8 cellular contexts compared by ENCODE assay signal in the genomic region with DNA sequence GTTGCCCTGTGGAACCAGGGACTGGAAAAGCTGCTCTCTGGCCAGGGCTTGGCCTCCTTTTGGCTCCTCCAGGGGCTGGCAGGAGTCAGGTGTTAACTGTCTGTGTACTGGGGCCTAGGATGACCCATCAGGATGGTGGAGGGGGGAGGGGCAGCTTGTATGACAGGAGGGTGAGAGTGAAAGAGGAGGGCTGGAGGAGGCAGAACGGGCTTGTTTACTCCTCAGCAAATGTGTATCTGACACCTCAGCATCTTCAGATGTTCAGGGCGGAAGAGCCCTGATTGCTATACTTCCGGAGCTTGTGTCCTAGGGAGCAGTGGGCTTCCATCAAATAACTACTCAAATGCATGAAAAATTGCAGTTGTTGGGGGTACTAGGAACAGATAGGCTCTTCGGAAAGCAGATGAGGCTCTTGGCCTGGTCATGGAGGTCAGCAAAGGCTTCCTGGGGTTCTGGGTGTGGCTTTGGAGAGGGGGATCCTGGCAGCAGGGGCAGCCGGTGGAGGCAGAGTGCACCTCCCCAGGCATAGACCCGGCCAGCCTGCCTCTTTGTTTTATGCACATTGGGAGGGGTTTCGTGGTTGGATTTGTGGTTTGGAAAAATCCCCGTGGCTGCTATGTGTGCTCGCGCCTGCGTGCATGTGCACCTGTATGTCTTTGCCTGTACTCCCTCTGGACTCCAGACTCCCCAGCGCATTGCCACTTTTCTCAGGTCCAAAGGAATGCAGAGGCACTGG. TPM values are rescaled to one million over a fixed set of nuclear protein-coding genes. Genes with fewer than 3 reads are reported as not detected.
DNase-seq lines count a peak whose midpoint lies in the region; ATAC-seq and TF ChIP-seq lines count a peak whose summit lies in the region.

No MANE protein-coding gene starts in this region.

- peak; percentile 64 for ATAC-seq in GM18502 (IDR thresholded peaks at IDR 0.05; ENCODE audit: poor library complexity, unreplicated experiment)
- peak; percentile 41 for ATAC-seq in HG03039 (IDR thresholded peaks at IDR 0.05; ENCODE audit: unreplicated experiment)

- peak overlapping the region; percentile 96 for H3K27ac Mint-ChIP-seq in activated CD4-positive, alpha-beta T cell treated with anti-CD3 and anti-CD28 coated beads, Interleukin-2, amount 10 ng/mL, durations not matched to agents 24 days and 14 days
- no peak overlapping the region for H3K27ac Mint-ChIP-seq in chondrocyte (ENCODE audit: unreplicated experiment)

- peaks cover 71% of the 10 kb centered on the region for H3K36me3 Mint-ChIP-seq in activated CD4-positive, alpha-beta T cell treated with anti-CD3 and anti-CD28 coated beads, Interleukin-2, amount 10 ng/mL, durations not matched to agents 24 days and 14 days (ENCODE audit: low read depth)
- no peaks in the 10 kb centered on the region for H3K36me3 Mint-ChIP-seq in chondrocyte (ENCODE audit: low read depth)

- H3K4me3 Mint-ChIP-seq in activated CD4-positive, alpha-beta T cell treated with anti-CD3 and anti-CD28 coated beads, Interleukin-2, amount 10 ng/mL, durations not matched to agents 24 days and 14 days = peak overlapping the region; percentile 75
- no peak overlapping the region for H3K4me3 Mint-ChIP-seq in chondrocyte (ENCODE audit: unreplicated experiment)

- peak; percentile 96 for DNase-seq in activated CD4-positive, alpha-beta T cell treated with anti-CD3 and anti-CD28 coated beads, Interleukin-2, amount 10 ng/mL, durations not matched to agents 24 days and 14 days
- DNase-seq in germinal center (ENCODE audit: low spot score) (peak; percentile 18), smooth muscle cell (lab: John Stamatoyannopoulos, UW; ENCODE audit: unreplicated experiment) (no peak), NOMO-1 treated with dmso at 0.1 percent for 144 hours (lab: John Stamatoyannopoulos, UW; ENCODE audit: unreplicated experiment) (no peak), chondrocyte (ENCODE audit: low spot score) (no peak)
- peak in 2 of 3 experiments; percentile 48 to 51 for DNase-seq in stimulated activated CD4-positive, alpha-beta T cell treated with anti-CD3 and anti-CD28 coated beads, TNF-alpha, amount 100 ng/mL, for 4 hours (ENCODE audit: low read depth in 3 of 3)

- H3K9me3 Mint-ChIP-seq in activated CD4-positive, alpha-beta T cell treated with anti-CD3 and anti-CD28 coated beads, Interleukin-2, amount 10 ng/mL, durations not matched to agents 24 days and 14 days = no peaks in the 10 kb centered on the region
- H3K9me3 Mint-ChIP-seq in chondrocyte (ENCODE audit: low read depth) = no peaks in the 10 kb centered on the region

- no peak overlapping the region for H3K9ac ChIP-seq in smooth muscle cell (ENCODE audit: low read depth)

- TF ChIP-seq CTCF in smooth muscle cell (IDR thresholded peaks at IDR 0.05; ENCODE audit: borderline replicate concordance, insufficient read depth, poor library complexity, severe bottlenecking) (no peak), chondrocyte (IDR thresholded peaks at IDR 0.05) (no peak)

- no peaks in the 10 kb centered on the region for H3K36me3 ChIP-seq in smooth muscle cell (ENCODE audit: low read depth)

- no peak overlapping the region for H3K4me2 ChIP-seq in smooth muscle cell

- peaks cover 79% of the 10 kb centered on the region for H3K4me1 Mint-ChIP-seq in activated CD4-positive, alpha-beta T cell treated with anti-CD3 and anti-CD28 coated beads, Interleukin-2, amount 10 ng/mL, durations not matched to agents 24 days and 14 days
- peaks cover 22% of the 10 kb centered on the region for H3K4me1 Mint-ChIP-seq in chondrocyte (ENCODE audit: low read depth)

- intact Hi-C loops in activated CD4-positive, alpha-beta T cell treated with anti-CD3 and anti-CD28 coated beads, Interleukin-2, amount 10 ng/mL, durations not matched to agents 24 days and 14 days (cut with micrococcal nuclease) = loop anchor here (1.0 kb wide), 2 partner anchors 22 to 31 kb away; partner anchors contain the start of gene CD82

- WGBS in smooth muscle cell (ENCODE audit: low lambda C conversion rate) = 83% methylated on average over 12 of the region's 12 CpGs

- no peaks in the 10 kb centered on the region for H3K9me3 ChIP-seq in smooth muscle cell (replicated peaks; ENCODE audit: low read depth)

- H3K27ac ChIP-seq in smooth muscle cell (ENCODE audit: low read depth) = no peak overlapping the region

- H2AFZ ChIP-seq in smooth muscle cell (ENCODE audit: low read depth) = no peak overlapping the region

- H3F3A ChIP-seq in smooth muscle cell (ENCODE audit: low read depth) = no peaks in the 10 kb centered on the region

- no peak overlapping the region for H3K4me3 ChIP-seq in smooth muscle cell

- H3K4me1 ChIP-seq in smooth muscle cell (ENCODE audit: low read depth) = no peaks in the 10 kb centered on the region

- H3K27me3 ChIP-seq in smooth muscle cell (ENCODE audit: low read depth) = no peaks in the 10 kb centered on the region

- no peaks in the 10 kb centered on the region for H3K79me2 ChIP-seq in smooth muscle cell (ENCODE audit: low read depth)

- H4K20me1 ChIP-seq in smooth muscle cell (ENCODE audit: low read depth) = peaks cover 31% of the 10 kb centered on the region

- H3K27me3 Mint-ChIP-seq in activated CD4-positive, alpha-beta T cell treated with anti-CD3 and anti-CD28 coated beads, Interleukin-2, amount 10 ng/mL, durations not matched to agents 24 days and 14 days = no peaks in the 10 kb centered on the region
- no peaks in the 10 kb centered on the region for H3K27me3 Mint-ChIP-seq in chondrocyte (ENCODE audit: low read depth)

RNA-seq across cellular contexts. Expression of gene CD82, which starts 31.2 kb away (rescaled TPM):
- total RNA-seq in activated CD4-positive, alpha-beta T cell treated with anti-CD3 and anti-CD28 coated beads, Interleukin-2, amount 10 ng/mL, durations not matched to agents 24 days and 14 days = 448 and 469 TPM in 2 replicates
- 43.8 and 58.6 TPM in 2 replicates for total RNA-seq in smooth muscle cell
- 252 and 270 TPM in 2 replicates for polyA plus RNA-seq in smooth muscle cell
- total RNA-seq in chondrocyte = 14.4 to 46.6 TPM (median 17.0 TPM) in 3 replicates

Comparison
In these comparisons a context has a peak if more than half of its experiments do, and no peak if none do; other contexts are left out.
1. DNase-seq: peak in activated CD4-positive, alpha-beta T cell treated with anti-CD3 and anti-CD28 coated beads, Interleukin-2, amount 10 ng/mL, durations not matched to agents 24 days and 14 days (single experiment), germinal center (single experiment) and stimulated activated CD4-positive, alpha-beta T cell treated with anti-CD3 and anti-CD28 coated beads, TNF-alpha, amount 100 ng/mL, for 4 hours (2 of 3); none in smooth muscle cell (single experiment), NOMO-1 treated with dmso at 0.1 percent for 144 hours (single experiment) and chondrocyte (single experiment).